8 cellular contexts compared by ENCODE assay signal in genomic region chr7:106947244-106947728, GRCh38.
DNase-seq lines count a peak whose midpoint lies in the region; ATAC-seq, FAIRE-seq and TF ChIP-seq lines count a peak whose summit lies in the region.

No MANE protein-coding gene starts in this region.

- intact Hi-C loops in HCT116 (cut with micrococcal nuclease) = loop anchor here (1.0 to 10.0 kb wide), 4 partner anchors 154 to 932 kb away; no protein-coding TSS in a partner anchor

- FAIRE-seq in TTC549 (lab: Jason Lieb, UNC) = peak; percentile 79

- peak; percentile 87 for TF ChIP-seq RAD21 in HCT116 (IDR thresholded peaks at IDR 0.05; ENCODE audit: low read depth)

- DNase-seq in EH (ENCODE audit: low read depth) (peak; percentile 81), HCT116 (ENCODE audit: low read depth, low spot score) (peak; percentile 68), NCI-H2029 (lab: John Stamatoyannopoulos, UW) (peak; percentile 42), epithelial cell of proximal tubule (ENCODE audit: low read depth) (peak; percentile 42), middle frontal gyrus (ENCODE audit: extremely low spot score, low spot score) (peak; percentile 11)

- no peaks in the 10 kb centered on the region for H3K4me1 ChIP-seq in HCT116 (ENCODE audit: control insufficient read depth in 1 of 2, insufficient read depth in 2 of 2, low read length in 2 of 2)

- CTCF ChIA-PET in HCT116 (lab: Charles Lee) = interaction anchor here (0.6 to 5.2 kb wide), 16 partner anchors 8 to 932 kb away, joined by 3 to 124 read pairs (median 4); no protein-coding TSS in a partner anchor

- H3K9ac ChIP-seq in HCT116 (ENCODE audit: low read length) = no peak overlapping the region

- H4K20me1 ChIP-seq in HCT116 (ENCODE audit: insufficient read depth) = no peaks in the 10 kb centered on the region

- no peaks in the 10 kb centered on the region for H3K27me3 ChIP-seq in HCT116 (ENCODE audit: insufficient read depth, low read length)

- no peak overlapping the region for H3K27ac ChIP-seq in HCT116 (ENCODE audit: low read depth, low read length)

- H3K4me3 ChIP-seq in HCT116 (replicated peaks in 1 of 2; ENCODE audit: low read depth in 1 of 2, low read length in 2 of 2) (no peak overlapping the region), epithelial cell of proximal tubule (ENCODE audit: low read depth, low read length) (no peak overlapping the region)

- RAD21 ChIA-PET in HCT116 (lab: Charles Lee; ENCODE audit: low non-redundant PET in 1 of 2, low total read pairs in 2 of 2, uncharacterized antibody in 2 of 2, unreplicated experiment in 2 of 2) = interaction anchor here in 1 of 2 experiments (1.0 to 1.9 kb wide), 3 partner anchors 200 to 205 kb away, joined by 3 to 12 read pairs (median 3); no protein-coding TSS in a partner anchor

- TF ChIP-seq CTCF in HCT116 (IDR thresholded peaks at IDR 0.05 in 2 of 3, conservative IDR thresholded peaks at IDR 0.05 in 1 of 3; ENCODE audit: borderline replicate concordance in 1 of 3, insufficient read depth in 1 of 3, low read depth in 2 of 3, low read length in 2 of 3) (peak; percentile 67 to 78 (median 73)), epithelial cell of proximal tubule (conservative IDR thresholded peaks at IDR 0.05; ENCODE audit: low read depth, low read length) (peak; percentile 84)

- H3K79me2 ChIP-seq in HCT116 (ENCODE audit: insufficient read depth, low read length) = no peaks in the 10 kb centered on the region

- H3K4me2 ChIP-seq in HCT116 (ENCODE audit: low read length) = no peak overlapping the region

- H3K9me3 ChIP-seq in HCT116 (ENCODE audit: control insufficient read depth in 1 of 2, insufficient read depth in 1 of 2, low read depth in 1 of 2, low read length in 2 of 2) = no peaks in the 10 kb centered on the region

- ATAC-seq in HCT116 (peak; percentile 97), HG02938 (IDR thresholded peaks at IDR 0.05; ENCODE audit: unreplicated experiment) (no peak), GM19452 (IDR thresholded peaks at IDR 0.05; ENCODE audit: unreplicated experiment) (no peak)

- no TSS peak for BruUV-seq in HCT116 (replicated peaks; lab: Mats Ljungman, UMichigan)

- no peak overlapping the region for H2AFZ ChIP-seq in HCT116 (ENCODE audit: low read depth, low read length, poor library complexity, severe bottlenecking)

- TF ChIP-seq POLR2A in HCT116 (IDR thresholded peaks at IDR 0.05; ENCODE audit: borderline replicate concordance, extremely low read depth, insufficient read depth, insufficient read length) = no peak

- H3K36me3 ChIP-seq in HCT116 (ENCODE audit: control insufficient read depth in 1 of 2, insufficient read depth in 2 of 2, low read length in 2 of 2) = no peaks in the 10 kb centered on the region

- H3K9me2 ChIP-seq in HCT116 (ENCODE audit: insufficient read depth) = no peaks in the 10 kb centered on the region

- POLR2A ChIA-PET in HCT116 (lab: Charles Lee) = no interaction called here

TF ChIP-seq in HCT116, 20 proteins besides CTCF, POLR2A, EP300 and RAD21:
- TF ChIP-seq CBX3 (IDR thresholded peaks at IDR 0.05; ENCODE audit: low read depth) (0 out of 2 replicates have a peak, but pooled peaks have one; percentile 20), EZH2phosphoT487 (IDR thresholded peaks at IDR 0.05; ENCODE audit: borderline replicate concordance) (no peak)

Comparison
In these comparisons a context has a peak if more than half of its experiments do, and no peak if none do; other contexts are left out.
1. DNase-seq: peak in every context shown above with its lines; median percentile 81 in EH; 68 in HCT116; 42 in NCI-H2029; 42 in epithelial cell of proximal tubule; 11 in middle frontal gyrus.